Comparison of ENCODE assay signal across 1 cellular context in genomic region chr11:32586576-32587190, GRCh38.
A peak's percentile ranks its signal among the peaks of the same experiment; 100 is the strongest.
TF ChIP-seq lines count a peak whose summit lies in the region.

No MANE protein-coding gene starts in this region.

TF ChIP-seq in K562, 482 proteins besides CTCF, POLR2A, EP300 and RAD21:
- TF ChIP-seq SRSF3 (IDR thresholded peaks at IDR 0.05; ENCODE audit: insufficient read depth, low read length) (no peak), HDAC2 (IDR thresholded peaks at IDR 0.05) (peak; percentile 29; the same call in 1 of the 2 replicates), NFE2 (IDR thresholded peaks at IDR 0.05; ENCODE audit: low read depth) (0 out of 2 replicates have a peak, but pooled peaks have one; percentile 38), KHSRP (IDR thresholded peaks at IDR 0.05) (no peak), SIN3B (IDR thresholded peaks at IDR 0.05; ENCODE audit: low read depth) (no peak), RCOR1 (IDR thresholded peaks at IDR 0.05; ENCODE audit: borderline replicate concordance in 1 of 2, low read depth in 2 of 2, low read length in 2 of 2) (0 out of 4 replicates have a peak, but pooled peaks of 1 of the 2 experiments have one; percentile 62), ZNF592 (IDR thresholded peaks at IDR 0.05) (no peak), PRPF4 (IDR thresholded peaks at IDR 0.05; ENCODE audit: insufficient read depth, low read depth, low read length, poor library complexity, severe bottlenecking) (no peak), STAT5B (CRISPR knock-in tag; IDR thresholded peaks at IDR 0.05) (no peak), MAFG (tag; conservative IDR thresholded peaks at IDR 0.05) (peak; percentile 18; the same call in 1 of the 2 replicates), TEAD2 (tag; IDR thresholded peaks at IDR 0.05) (no peak), ZNF282 (CRISPR knock-in tag; IDR thresholded peaks at IDR 0.05) (no peak), LEF1 (IDR thresholded peaks at IDR 0.05) (no peak), PML (IDR thresholded peaks at IDR 0.05; ENCODE audit: low read length) (no peak), ZFPM2 (CRISPR knock-in tag; IDR thresholded peaks at IDR 0.05) (no peak), DNMT1 (IDR thresholded peaks at IDR 0.05) (no peak), ZNF586 (CRISPR knock-in tag; conservative IDR thresholded peaks at IDR 0.05) (no peak), MTA2 (IDR thresholded peaks at IDR 0.05; ENCODE audit: low read depth) (no peak), L3MBTL2 (IDR thresholded peaks at IDR 0.05) (no peak), KDM2B (CRISPR knock-in tag; IDR thresholded peaks at IDR 0.05) (no peak), KDM1A (IDR thresholded peaks at IDR 0.05) (peak; percentile 65 to 81), ZC3H8 (IDR thresholded peaks at IDR 0.05) (no peak), MAZ (CRISPR knock-in tag; conservative IDR thresholded peaks at IDR 0.05 in 1 of 2, IDR thresholded peaks at IDR 0.05 in 1 of 2) (0 out of 4 replicates have a peak, but pooled peaks of 1 of the 2 experiments have one; percentile 35), ZNF707 (CRISPR knock-in tag; conservative IDR thresholded peaks at IDR 0.05) (no peak), ZNF316 (IDR thresholded peaks at IDR 0.05) (peak; percentile 43; the same call in 1 of the 2 replicates)
- TF ChIP-seq, protein P1, sequence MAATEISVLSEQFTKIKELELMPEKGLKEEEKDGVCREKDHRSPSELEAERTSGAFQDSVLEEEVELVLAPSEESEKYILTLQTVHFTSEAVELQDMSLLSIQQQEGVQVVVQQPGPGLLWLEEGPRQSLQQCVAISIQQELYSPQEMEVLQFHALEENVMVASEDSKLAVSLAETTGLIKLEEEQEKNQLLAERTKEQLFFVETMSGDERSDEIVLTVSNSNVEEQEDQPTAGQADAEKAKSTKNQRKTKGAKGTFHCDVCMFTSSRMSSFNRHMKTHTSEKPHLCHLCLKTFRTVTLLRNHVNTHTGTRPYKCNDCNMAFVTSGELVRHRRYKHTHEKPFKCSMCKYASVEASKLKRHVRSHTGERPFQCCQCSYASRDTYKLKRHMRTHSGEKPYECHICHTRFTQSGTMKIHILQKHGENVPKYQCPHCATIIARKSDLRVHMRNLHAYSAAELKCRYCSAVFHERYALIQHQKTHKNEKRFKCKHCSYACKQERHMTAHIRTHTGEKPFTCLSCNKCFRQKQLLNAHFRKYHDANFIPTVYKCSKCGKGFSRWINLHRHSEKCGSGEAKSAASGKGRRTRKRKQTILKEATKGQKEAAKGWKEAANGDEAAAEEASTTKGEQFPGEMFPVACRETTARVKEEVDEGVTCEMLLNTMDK (IDR thresholded peaks at IDR 0.05; ENCODE audit: borderline replicate concordance, insufficient read depth, low read depth, low read length, poor library complexity, severe bottlenecking): peak; percentile 51
- TF ChIP-seq, protein P2, sequence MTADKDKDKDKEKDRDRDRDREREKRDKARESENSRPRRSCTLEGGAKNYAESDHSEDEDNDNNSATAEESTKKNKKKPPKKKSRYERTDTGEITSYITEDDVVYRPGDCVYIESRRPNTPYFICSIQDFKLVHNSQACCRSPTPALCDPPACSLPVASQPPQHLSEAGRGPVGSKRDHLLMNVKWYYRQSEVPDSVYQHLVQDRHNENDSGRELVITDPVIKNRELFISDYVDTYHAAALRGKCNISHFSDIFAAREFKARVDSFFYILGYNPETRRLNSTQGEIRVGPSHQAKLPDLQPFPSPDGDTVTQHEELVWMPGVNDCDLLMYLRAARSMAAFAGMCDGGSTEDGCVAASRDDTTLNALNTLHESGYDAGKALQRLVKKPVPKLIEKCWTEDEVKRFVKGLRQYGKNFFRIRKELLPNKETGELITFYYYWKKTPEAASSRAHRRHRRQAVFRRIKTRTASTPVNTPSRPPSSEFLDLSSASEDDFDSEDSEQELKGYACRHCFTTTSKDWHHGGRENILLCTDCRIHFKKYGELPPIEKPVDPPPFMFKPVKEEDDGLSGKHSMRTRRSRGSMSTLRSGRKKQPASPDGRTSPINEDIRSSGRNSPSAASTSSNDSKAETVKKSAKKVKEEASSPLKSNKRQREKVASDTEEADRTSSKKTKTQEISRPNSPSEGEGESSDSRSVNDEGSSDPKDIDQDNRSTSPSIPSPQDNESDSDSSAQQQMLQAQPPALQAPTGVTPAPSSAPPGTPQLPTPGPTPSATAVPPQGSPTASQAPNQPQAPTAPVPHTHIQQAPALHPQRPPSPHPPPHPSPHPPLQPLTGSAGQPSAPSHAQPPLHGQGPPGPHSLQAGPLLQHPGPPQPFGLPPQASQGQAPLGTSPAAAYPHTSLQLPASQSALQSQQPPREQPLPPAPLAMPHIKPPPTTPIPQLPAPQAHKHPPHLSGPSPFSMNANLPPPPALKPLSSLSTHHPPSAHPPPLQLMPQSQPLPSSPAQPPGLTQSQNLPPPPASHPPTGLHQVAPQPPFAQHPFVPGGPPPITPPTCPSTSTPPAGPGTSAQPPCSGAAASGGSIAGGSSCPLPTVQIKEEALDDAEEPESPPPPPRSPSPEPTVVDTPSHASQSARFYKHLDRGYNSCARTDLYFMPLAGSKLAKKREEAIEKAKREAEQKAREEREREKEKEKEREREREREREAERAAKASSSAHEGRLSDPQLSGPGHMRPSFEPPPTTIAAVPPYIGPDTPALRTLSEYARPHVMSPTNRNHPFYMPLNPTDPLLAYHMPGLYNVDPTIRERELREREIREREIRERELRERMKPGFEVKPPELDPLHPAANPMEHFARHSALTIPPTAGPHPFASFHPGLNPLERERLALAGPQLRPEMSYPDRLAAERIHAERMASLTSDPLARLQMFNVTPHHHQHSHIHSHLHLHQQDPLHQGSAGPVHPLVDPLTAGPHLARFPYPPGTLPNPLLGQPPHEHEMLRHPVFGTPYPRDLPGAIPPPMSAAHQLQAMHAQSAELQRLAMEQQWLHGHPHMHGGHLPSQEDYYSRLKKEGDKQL (CRISPR knock-in tag; IDR thresholded peaks at IDR 0.05; ENCODE audit: borderline replicate concordance): no peak
- TF ChIP-seq, protein P3, sequence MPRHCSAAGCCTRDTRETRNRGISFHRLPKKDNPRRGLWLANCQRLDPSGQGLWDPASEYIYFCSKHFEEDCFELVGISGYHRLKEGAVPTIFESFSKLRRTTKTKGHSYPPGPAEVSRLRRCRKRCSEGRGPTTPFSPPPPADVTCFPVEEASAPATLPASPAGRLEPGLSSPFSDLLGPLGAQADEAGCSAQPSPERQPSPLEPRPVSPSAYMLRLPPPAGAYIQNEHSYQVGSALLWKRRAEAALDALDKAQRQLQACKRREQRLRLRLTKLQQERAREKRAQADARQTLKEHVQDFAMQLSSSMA (CRISPR knock-in tag; IDR thresholded peaks at IDR 0.05): no peak
